Comparison of ENCODE assay signal across 16 cellular contexts in the genomic region with DNA sequence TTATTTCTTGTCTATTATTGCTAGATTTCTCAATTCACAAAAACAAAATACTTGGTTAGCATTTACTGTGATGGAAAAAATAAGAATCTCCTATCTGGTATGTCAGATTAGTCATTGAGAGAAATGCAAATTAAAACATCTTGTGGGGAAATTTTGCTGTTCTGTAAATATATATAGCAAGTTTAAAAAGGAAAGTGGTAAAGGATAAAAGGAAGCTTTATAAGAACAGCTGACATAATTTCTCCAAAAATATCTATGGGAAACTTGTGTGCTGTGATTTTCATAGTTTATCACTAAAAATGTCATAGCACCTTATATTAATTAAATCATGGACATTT.
DNase-seq lines count a peak whose midpoint lies in the region; ATAC-seq and TF ChIP-seq lines count a peak whose summit lies in the region.
"Had no signal": no experiment of that assay in that cellular context is flagged by ENCODE, and none has a peak within 500 bp of the region (broad histone marks: within the 10 kb centered on the region; RNA-seq: fewer than 3 reads in every experiment).

No MANE protein-coding gene starts in this region.

- ATAC-seq in GM18498 (IDR thresholded peaks at IDR 0.05; ENCODE audit: unreplicated experiment) (peak; percentile 64), GM19372 (IDR thresholded peaks at IDR 0.05; ENCODE audit: low read depth, unreplicated experiment) (peak; percentile 58), HG02623 (IDR thresholded peaks at IDR 0.05; ENCODE audit: unreplicated experiment) (peak; percentile 54), HG03432 (IDR thresholded peaks at IDR 0.05; ENCODE audit: unreplicated experiment) (peak; percentile 83)
- ATAC-seq: heart left ventricle had no signal

- H3K4me3 ChIP-seq in brain microvascular endothelial cell (ENCODE audit: low read depth, low read length): no peak overlapping the region
- H3K4me3 ChIP-seq: heart left ventricle, prostate gland had no signal

- no peak overlapping the region for H3K27ac ChIP-seq in brain microvascular endothelial cell
- H3K27ac ChIP-seq: heart left ventricle, prostate gland had no signal

- H3K36me3 ChIP-seq in brain microvascular endothelial cell (replicated peaks): no peaks in the 10 kb centered on the region
- H3K36me3 ChIP-seq: heart left ventricle, prostate gland had no signal

- no peaks in the 10 kb centered on the region for H3K27me3 ChIP-seq in brain microvascular endothelial cell (replicated peaks)
- H3K27me3 ChIP-seq: heart left ventricle had no signal

- in situ Hi-C loops in KBM-7 (cut with MboI; ENCODE audit: low pct_unique_long_range_greater_than_20kb, low sequenced_read_pairs): no loop called here
- in situ Hi-C loops in brain microvascular endothelial cell (cut with HindIII; ENCODE audit: low pct_ligation_motif_present, low sequenced_read_pairs): no loop called here

- DNase-seq in KBM-7 (no peak), brain microvascular endothelial cell (no peak), globus pallidus (ENCODE audit: low spot score) (no peak), SK-N-DZ (ENCODE audit: low spot score) (no peak)
- DNase-seq: activated CD4-positive, alpha-beta T cell treated with anti-CD3 and anti-CD28 coated beads, Interleukin-2, amount 50 U/mL, for 48 hours; activated effector memory CD4-positive, alpha-beta T cell treated with Interleukin-2 at 50 U/mL for 16 hours; heart left ventricle; NCI-H1694 treated with DMSO at 0.1 percent for 48 hours; NCI-H748 treated with DMSO at 0.1 percent for 48 hours; stimulated activated CD4-positive, alpha-beta T cell treated with anti-CD3 and anti-CD28 coated beads, Interleukin-1b, Interleukin-23, amount 100 ng/mL, for 48 hours; T1000 had no signal

- no peak for TF ChIP-seq CTCF in brain microvascular endothelial cell (IDR thresholded peaks at IDR 0.05; ENCODE audit: low read depth, low read length, missing control alignments)
